5 cellular contexts compared by ENCODE assay signal in the genomic region with DNA sequence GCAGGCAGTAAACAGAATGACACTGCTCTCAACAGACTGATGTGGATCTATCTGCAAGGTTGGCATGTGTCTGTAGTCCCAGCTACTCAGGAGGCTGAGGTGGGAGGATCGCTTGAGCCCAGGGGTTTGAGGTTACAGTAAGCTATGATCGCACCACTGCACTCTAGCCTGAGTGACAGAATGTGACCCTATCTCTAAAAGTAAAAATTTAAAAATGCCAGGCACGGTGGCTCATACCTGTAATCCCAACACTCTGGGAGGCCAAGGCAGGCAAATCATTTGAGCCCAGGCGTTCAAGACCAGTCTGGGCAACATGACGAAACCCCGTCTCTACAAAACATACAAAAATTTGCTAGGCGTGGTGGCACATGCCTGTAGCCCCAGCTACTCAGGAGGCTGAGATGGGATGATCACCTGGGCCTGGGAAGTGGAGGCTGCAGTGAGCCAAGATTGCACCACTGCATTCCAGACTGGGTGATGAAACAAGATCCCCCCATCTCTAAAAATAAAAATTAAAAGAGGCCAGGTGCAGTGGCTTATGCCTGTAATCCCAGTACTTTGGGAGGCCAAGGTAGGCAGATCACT. TPM values are rescaled to one million over a fixed set of nuclear protein-coding genes. Genes with fewer than 3 reads are reported as not detected.
"Had no signal": no experiment of that assay in that cellular context is flagged by ENCODE, and none has a peak within 500 bp of the region (broad histone marks: within the 10 kb centered on the region; RNA-seq: fewer than 3 reads in every experiment).

No MANE protein-coding gene starts in this region.

RNA-seq across cellular contexts. Expression of a gene that starts 19.8 kb away (rescaled TPM):
- total RNA-seq: GM23338, H1, H9, HepG2, HT-29 had no signal
- polyA plus RNA-seq: GM23338, H1, HepG2 had no signal

RNA-seq across cellular contexts. Expression of a gene that starts 23.6 kb away (rescaled TPM):
- total RNA-seq: H1 had no signal
- polyA plus RNA-seq: GM23338, HepG2 had no signal
